ENCODE assay signal across 8 cellular contexts in the genomic region with DNA sequence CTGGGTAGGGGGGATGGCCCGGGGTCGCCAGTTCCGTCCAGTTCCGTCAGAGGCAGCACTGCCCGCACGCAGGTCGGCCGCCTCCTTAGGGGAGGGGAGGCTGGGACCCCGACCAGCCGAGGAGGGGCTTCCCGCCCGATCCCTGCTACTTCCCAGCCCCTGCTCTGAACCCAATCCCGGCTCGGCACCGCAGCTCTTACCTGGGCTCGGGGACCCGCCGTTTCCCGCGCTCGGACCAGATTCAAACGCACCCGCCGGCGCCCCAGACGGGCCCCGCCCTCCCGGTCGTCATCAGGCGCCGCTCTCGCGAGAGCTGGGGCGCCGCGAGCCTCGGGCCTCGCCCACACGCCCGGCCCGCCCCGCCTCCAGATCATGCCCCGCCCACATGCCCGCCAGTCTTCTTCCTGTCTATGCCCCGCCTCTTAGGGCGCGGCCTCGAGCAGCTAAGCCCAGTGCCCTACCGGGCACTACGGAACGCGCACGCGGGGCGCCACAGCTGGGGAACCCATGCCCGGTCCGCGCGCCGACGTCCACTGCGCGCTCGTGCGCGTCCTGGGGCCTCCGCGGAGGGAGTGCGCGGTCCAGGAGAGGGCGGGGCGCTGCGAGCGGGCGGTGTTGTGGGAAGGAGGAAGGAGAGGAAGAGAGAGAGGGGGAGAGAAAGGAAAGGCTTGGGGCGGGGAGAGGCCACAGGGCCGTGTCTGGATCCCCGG. TPM values are rescaled to one million over a fixed set of nuclear protein-coding genes. Genes with fewer than 3 reads are reported as not detected.
DNase-seq lines count a peak whose midpoint lies in the region; ATAC-seq and TF ChIP-seq lines count a peak whose summit lies in the region.

A gene with protein sequence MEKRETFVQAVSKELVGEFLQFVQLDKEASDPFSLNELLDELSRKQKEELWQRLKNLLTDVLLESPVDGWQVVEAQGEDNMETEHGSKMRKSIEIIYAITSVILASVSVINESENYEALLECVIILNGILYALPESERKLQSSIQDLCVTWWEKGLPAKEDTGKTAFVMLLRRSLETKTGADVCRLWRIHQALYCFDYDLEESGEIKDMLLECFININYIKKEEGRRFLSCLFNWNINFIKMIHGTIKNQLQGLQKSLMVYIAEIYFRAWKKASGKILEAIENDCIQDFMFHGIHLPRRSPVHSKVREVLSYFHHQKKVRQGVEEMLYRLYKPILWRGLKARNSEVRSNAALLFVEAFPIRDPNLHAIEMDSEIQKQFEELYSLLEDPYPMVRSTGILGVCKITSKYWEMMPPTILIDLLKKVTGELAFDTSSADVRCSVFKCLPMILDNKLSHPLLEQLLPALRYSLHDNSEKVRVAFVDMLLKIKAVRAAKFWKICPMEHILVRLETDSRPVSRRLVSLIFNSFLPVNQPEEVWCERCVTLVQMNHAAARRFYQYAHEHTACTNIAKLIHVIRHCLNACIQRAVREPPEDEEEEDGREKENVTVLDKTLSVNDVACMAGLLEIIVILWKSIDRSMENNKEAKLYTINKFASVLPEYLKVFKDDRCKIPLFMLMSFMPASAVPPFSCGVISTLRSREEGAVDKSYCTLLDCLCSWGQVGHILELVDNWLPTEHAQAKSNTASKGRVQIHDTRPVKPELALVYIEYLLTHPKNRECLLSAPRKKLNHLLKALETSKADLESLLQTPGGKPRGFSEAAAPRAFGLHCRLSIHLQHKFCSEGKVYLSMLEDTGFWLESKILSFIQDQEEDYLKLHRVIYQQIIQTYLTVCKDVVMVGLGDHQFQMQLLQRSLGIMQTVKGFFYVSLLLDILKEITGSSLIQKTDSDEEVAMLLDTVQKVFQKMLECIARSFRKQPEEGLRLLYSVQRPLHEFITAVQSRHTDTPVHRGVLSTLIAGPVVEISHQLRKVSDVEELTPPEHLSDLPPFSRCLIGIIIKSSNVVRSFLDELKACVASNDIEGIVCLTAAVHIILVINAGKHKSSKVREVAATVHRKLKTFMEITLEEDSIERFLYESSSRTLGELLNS (minus strand): TSS at position 281 of the 710 bp plus-strand sequence. CDS start 2,905 bp downstream, outside the sequence.

- H3K9me2 ChIP-seq in OCI-LY7 (ENCODE audit: insufficient read depth, low read length) = no peaks in the 10 kb centered on the region

- BruUV-seq in OCI-LY7 (replicated peaks; lab: Mats Ljungman, UMichigan) = no TSS peak

- peak within 1 kb of the TSS; percentile 83 for H3K4me2 ChIP-seq in OCI-LY7 (ENCODE audit: low read length)

- no peak for TF ChIP-seq CTCF in OCI-LY7 (conservative IDR thresholded peaks at IDR 0.05; ENCODE audit: low read length)
- TF ChIP-seq CTCF in epithelial cell of esophagus (IDR thresholded peaks at IDR 0.05; ENCODE audit: insufficient read depth, low read depth, low read length, missing control alignments) = peak; percentile 10
- TF ChIP-seq CTCF in mucosa of descending colon (IDR thresholded peaks at IDR 0.05) = peak; percentile 44

- H3K79me2 ChIP-seq in OCI-LY7 (ENCODE audit: insufficient read depth, low read depth, low read length) = peaks cover 48% of the 10 kb centered on the region

- H3K4me3 ChIP-seq in OCI-LY7 (ENCODE audit: low read depth, low read length, poor library complexity, severe bottlenecking) = peak within 1 kb of the TSS; percentile 77
- H3K4me3 ChIP-seq in epithelial cell of esophagus (ENCODE audit: low read length) = peak within 1 kb of the TSS; percentile 86
- peak within 1 kb of the TSS; percentile 45 for H3K4me3 ChIP-seq in mucosa of descending colon

- H3K36me3 ChIP-seq in OCI-LY7 (ENCODE audit: insufficient read depth, low read length) (peaks cover 34% of the 10 kb centered on the region), mucosa of descending colon (ENCODE audit: low read depth) (no peaks in the 10 kb centered on the region)

- H3K4me1 ChIP-seq in OCI-LY7 (ENCODE audit: insufficient read depth, low read length, poor library complexity, severe bottlenecking) (peaks cover 19% of the 10 kb centered on the region), mucosa of descending colon (ENCODE audit: low read depth) (peaks cover 5% of the 10 kb centered on the region)

- H3K27ac ChIP-seq in OCI-LY7 (ENCODE audit: low read depth, low read length, poor library complexity, severe bottlenecking) = peak within 1 kb of the TSS; percentile 48

- CTCF ChIA-PET in OCI-LY7 (lab: Charles Lee; ENCODE audit: unreplicated experiment) = no interaction called here

- ATAC-seq in GM21526 (IDR thresholded peaks at IDR 0.05; ENCODE audit: low FRiP score, unreplicated experiment) = peak; percentile 98
- ATAC-seq in mucosa of descending colon = peak; percentile 99

- DNase-seq in DMS 273 treated with DMSO at 0.1 percent for 48 hours (lab: John Stamatoyannopoulos, UW) (peak; percentile 99), HuH-7.5 (ENCODE audit: low spot score) (peak; percentile 92), OCI-LY7 (ENCODE audit: low spot score) (peak; percentile 97), activated T-cell treated with anti-CD3 and anti-CD28 coated beads for 24 hours (ENCODE audit: low read depth) (peak; percentile 96), epithelial cell of esophagus (ENCODE audit: low read depth) (peak; percentile 98), mucosa of descending colon (peak; percentile 99)
- DNase-seq in stimulated activated CD8-positive, alpha-beta memory T cell treated with anti-CD3 and anti-CD28 coated beads, Interleukin-4, amount 100 ng/mL, for 24 hours (ENCODE audit: low read depth) = peak; percentile 97

- H2AFZ ChIP-seq in OCI-LY7 (ENCODE audit: low read length) = peak within 1 kb of the TSS; percentile 63

- H3K9me3 ChIP-seq in OCI-LY7 (ENCODE audit: low read length) (peaks cover 11% of the 10 kb centered on the region), mucosa of descending colon (no peaks in the 10 kb centered on the region)

- POLR2A ChIA-PET in OCI-LY7 (lab: Charles Lee) = interaction anchor here (0.6 to 1.6 kb wide), 8 partner anchors 11 to 197 kb away, joined by 3 to 6 read pairs (median 3); no protein-coding TSS in a partner anchor

- H4K20me1 ChIP-seq in OCI-LY7 (ENCODE audit: insufficient read depth, low read length) = peaks cover 17% of the 10 kb centered on the region

- intact Hi-C loops in OCI-LY7 (cut with micrococcal nuclease; ENCODE audit: unreplicated experiment) = loop anchor here (1.0 kb wide), 2 partner anchors 125 to 152 kb away; a partner anchor contains a TSS
- intact Hi-C loops in mucosa of descending colon (cut with DNase I, micrococcal nuclease) = no loop called here

RNA-seq across cellular contexts. Expression of the gene that starts here (rescaled TPM):
- total RNA-seq in OCI-LY7 (2014; rRNA removed; shearing (Covaris generic)) = 61.8 and 67.9 TPM in 2 replicates
- total RNA-seq in OCI-LY7 (2022) (111 and 122 TPM in 2 replicates), mucosa of descending colon (10 to 100 TPM in 1 of 3 donors, 1 to 10 TPM in 2; 8.1 to 25.0 (median 8.9) TPM)

Comparison
In these comparisons a context has a peak if more than half of its experiments do, and no peak if none do; other contexts are left out.
1. Peak in every context shown above with its lines: DNase-seq, ATAC-seq, H3K4me3 ChIP-seq and H3K27ac ChIP-seq.